27 cellular contexts compared by ENCODE assay signal in the genomic region with DNA sequence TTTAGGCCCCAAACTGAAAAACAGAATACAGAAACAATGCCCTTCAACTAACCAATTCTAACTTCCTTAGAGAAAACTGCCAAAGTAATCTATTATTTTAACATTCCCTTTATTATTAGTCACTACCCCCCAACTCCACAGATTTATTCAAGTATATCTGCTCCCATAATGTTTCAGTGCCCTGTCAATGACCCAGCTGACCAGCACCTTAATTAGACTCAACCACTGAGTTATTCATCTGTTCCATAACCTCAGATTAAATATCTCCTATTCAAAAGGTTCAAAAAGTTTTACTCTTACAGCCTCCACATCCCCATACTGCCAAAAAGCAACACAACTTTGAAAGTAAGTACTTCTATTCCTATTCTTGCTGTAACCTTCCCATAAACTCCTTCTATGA.
"Had no signal": no experiment of that assay in that cellular context is flagged by ENCODE, and none has a peak within 500 bp of the region (broad histone marks: within the 10 kb centered on the region; RNA-seq: fewer than 3 reads in every experiment).

No MANE protein-coding gene starts in this region.

- H3K27ac Mint-ChIP-seq: nephron; stimulated activated memory B cell treated with anti-CD40 and anti-IgM and Interleukin-4, amounts not matched to agents 10 μg/mL and 1 μg/mL and 100 μg/mL, for 72 hours; stimulated activated naive CD8-positive, alpha-beta T cell treated with anti-CD3 and anti-CD28 coated beads, Interleukin-15, amount 100 ng/mL, for 72 hours; type B pancreatic cell had no signal

- H3K4me3 ChIP-seq: hepatocyte, left lung, lung, pancreas, psoas muscle, right atrium auricular region, right lobe of liver, smooth muscle cell, tibial nerve, uterus had no signal

- FAIRE-seq: pancreas had no signal

- ATAC-seq: left colon; left lung; naive thymus-derived CD8-positive, alpha-beta T cell; pancreas; psoas muscle; right lobe of liver; stimulated activated memory B cell treated with anti-CD40 and anti-IgM and Interleukin-4, amounts not matched to agents 10 μg/mL and 1 μg/mL and 100 μg/mL, for 72 hours; stimulated activated naive CD8-positive, alpha-beta T cell treated with anti-CD3 and anti-CD28 coated beads, Interleukin-15, amount 100 ng/mL, for 72 hours had no signal

- DNase-seq: islet precursor cell; left colon; left lung; mesendoderm; naive thymus-derived CD8-positive, alpha-beta T cell; nucleus accumbens; pancreas; posterior cingulate gyrus; psoas muscle; right lobe of liver; stimulated activated CD4-positive, alpha-beta T cell treated with anti-CD3 and anti-CD28 coated beads, Interleukin-1b, Interleukin-23, amount 100 ng/mL, for 48 hours; stimulated activated CD4-positive, alpha-beta T cell treated with anti-CD3 and anti-CD28 coated beads, Interleukin-2, amount 100 ng/mL, for 48 hours; stimulated activated CD4-positive, alpha-beta T cell treated with anti-CD3 and anti-CD28 coated beads, Interleukin-4, amount 100 ng/mL, for 4 hours; stimulated activated CD8-positive, alpha-beta memory T cell treated with anti-CD3 and anti-CD28 coated beads, Interleukin-4, amount 100 ng/mL, for 48 hours; stimulated activated naive CD4-positive, alpha-beta T cell treated with Interleukin-2 at 50 U/mL for 16 hours; stimulated activated naive CD8-positive, alpha-beta T cell treated with anti-CD3 and anti-CD28 coated beads, Interleukin-15, amount 100 ng/mL, for 72 hours; substantia nigra; uterus had no signal

- H3K4me1 Mint-ChIP-seq: neural crest cell; stimulated activated memory B cell treated with anti-CD40 and anti-IgM and Interleukin-4, amounts not matched to agents 10 μg/mL and 1 μg/mL and 100 μg/mL, for 72 hours; stimulated activated naive CD8-positive, alpha-beta T cell treated with anti-CD3 and anti-CD28 coated beads, Interleukin-15, amount 100 ng/mL, for 72 hours had no signal

- H3K4me3 Mint-ChIP-seq: naive thymus-derived CD8-positive, alpha-beta T cell; nephron; neural crest cell; stimulated activated memory B cell treated with anti-CD40 and anti-IgM and Interleukin-4, amounts not matched to agents 10 μg/mL and 1 μg/mL and 100 μg/mL, for 72 hours; stimulated activated naive CD8-positive, alpha-beta T cell treated with anti-CD3 and anti-CD28 coated beads, Interleukin-15, amount 100 ng/mL, for 72 hours; type B pancreatic cell had no signal

- H3K27me3 Mint-ChIP-seq: naive thymus-derived CD8-positive, alpha-beta T cell; stimulated activated memory B cell treated with anti-CD40 and anti-IgM and Interleukin-4, amounts not matched to agents 10 μg/mL and 1 μg/mL and 100 μg/mL, for 72 hours; stimulated activated naive CD8-positive, alpha-beta T cell treated with anti-CD3 and anti-CD28 coated beads, Interleukin-15, amount 100 ng/mL, for 72 hours; type B pancreatic cell had no signal
